Comparison of ENCODE assay signal across 1 cellular context in the genomic region with DNA sequence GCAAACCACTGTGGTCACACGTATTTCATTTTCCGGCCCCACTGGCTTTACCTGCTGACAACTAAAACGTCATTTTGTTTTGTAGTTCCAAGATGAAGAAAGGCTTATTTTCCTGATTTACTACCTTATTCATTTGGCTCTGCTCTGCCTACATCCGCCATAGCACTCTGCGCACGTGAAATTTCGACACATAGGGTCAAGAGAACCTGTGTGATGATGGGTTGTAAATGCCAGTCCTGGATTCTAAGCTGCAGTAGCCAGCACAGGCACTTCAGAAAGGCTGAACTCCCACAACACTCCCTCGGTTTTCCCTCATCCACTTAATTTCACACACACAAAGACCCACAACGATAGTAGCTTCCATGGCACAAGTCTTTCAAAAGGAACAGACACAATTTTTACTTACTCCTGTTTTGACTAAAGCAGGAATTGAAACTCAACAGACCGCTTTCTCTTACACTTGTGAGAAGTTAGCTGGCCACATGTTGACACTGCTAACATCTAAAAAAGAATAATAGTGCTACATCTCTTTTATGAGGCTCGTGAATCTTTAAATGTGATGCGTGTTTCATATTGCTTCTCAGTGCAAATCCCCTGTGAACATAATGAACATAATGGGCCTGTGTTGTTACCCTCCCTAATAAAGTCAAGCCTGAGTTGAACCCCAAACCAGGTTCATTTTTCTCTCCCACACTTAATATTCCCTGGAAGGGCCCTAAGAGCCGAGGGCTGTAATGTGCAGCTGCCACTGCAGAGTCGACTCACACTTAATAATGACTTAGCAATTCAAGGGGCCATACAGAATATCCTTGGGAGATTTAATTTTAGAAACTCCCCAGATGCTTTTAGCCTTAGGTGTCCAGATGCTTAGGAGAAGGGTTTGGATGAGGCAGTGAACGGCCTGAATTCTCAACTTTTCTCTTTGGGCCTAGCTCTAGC.
A peak's percentile ranks its signal among the peaks of the same experiment; 100 is the strongest.
TF ChIP-seq lines count a peak whose summit lies in the region.

No MANE protein-coding gene starts in this region.

TF ChIP-seq in GM12878, 131 proteins besides CTCF, POLR2A, EP300 and RAD21 (continued from another document and continues in another):
- TF ChIP-seq PRDM15 (CRISPR knock-in tag; IDR thresholded peaks at IDR 0.05): no peak
- peak; percentile 94 for TF ChIP-seq EED (IDR thresholded peaks at IDR 0.05; ENCODE audit: low read depth)
- no peak for TF ChIP-seq ZBTB11 (CRISPR knock-in tag; IDR thresholded peaks at IDR 0.05)
- TF ChIP-seq IRF3 (IDR thresholded peaks at IDR 0.05): no peak
- no peak for TF ChIP-seq LARP7 (IDR thresholded peaks at IDR 0.05)
- no peak for TF ChIP-seq STAT3 (IDR thresholded peaks at IDR 0.05; ENCODE audit: low read depth, low read length)
- peak; percentile 43 to 72; a peak in 2 of 4 replicates for TF ChIP-seq BHLHE40 (IDR thresholded peaks at IDR 0.05; ENCODE audit: borderline replicate concordance in 1 of 2, low read depth in 2 of 2, low read length in 1 of 2)
- TF ChIP-seq CHD1 (IDR thresholded peaks at IDR 0.05; ENCODE audit: low read depth, low read length): no peak
- TF ChIP-seq POU2F2 (IDR thresholded peaks at IDR 0.05; ENCODE audit: borderline replicate concordance, low read depth, low read length): peak; percentile 56; the same call in 1 of the 3 replicates
- TF ChIP-seq SUZ12 (IDR thresholded peaks at IDR 0.05; ENCODE audit: unreplicated experiment): no peak
- TF ChIP-seq HDGF (IDR thresholded peaks at IDR 0.05): no peak
- no peak for TF ChIP-seq SMAD5 (IDR thresholded peaks at IDR 0.05; ENCODE audit: low read depth)
- TF ChIP-seq SMC3 (IDR thresholded peaks at IDR 0.05; ENCODE audit: borderline replicate concordance, low read length): no peak
- no peak for TF ChIP-seq BMI1 (IDR thresholded peaks at IDR 0.05; ENCODE audit: borderline replicate concordance)
- no peak for TF ChIP-seq GATAD2B (conservative IDR thresholded peaks at IDR 0.05; ENCODE audit: low read depth)
- TF ChIP-seq YBX1 (IDR thresholded peaks at IDR 0.05): no peak
- no peak for TF ChIP-seq CREB1 (IDR thresholded peaks at IDR 0.05; ENCODE audit: low read depth)
- TF ChIP-seq ZNF384 (IDR thresholded peaks at IDR 0.05; ENCODE audit: borderline replicate concordance, low read depth, low read length): peak; percentile 17; the same call in 1 of the 2 replicates
- TF ChIP-seq, protein P1, sequence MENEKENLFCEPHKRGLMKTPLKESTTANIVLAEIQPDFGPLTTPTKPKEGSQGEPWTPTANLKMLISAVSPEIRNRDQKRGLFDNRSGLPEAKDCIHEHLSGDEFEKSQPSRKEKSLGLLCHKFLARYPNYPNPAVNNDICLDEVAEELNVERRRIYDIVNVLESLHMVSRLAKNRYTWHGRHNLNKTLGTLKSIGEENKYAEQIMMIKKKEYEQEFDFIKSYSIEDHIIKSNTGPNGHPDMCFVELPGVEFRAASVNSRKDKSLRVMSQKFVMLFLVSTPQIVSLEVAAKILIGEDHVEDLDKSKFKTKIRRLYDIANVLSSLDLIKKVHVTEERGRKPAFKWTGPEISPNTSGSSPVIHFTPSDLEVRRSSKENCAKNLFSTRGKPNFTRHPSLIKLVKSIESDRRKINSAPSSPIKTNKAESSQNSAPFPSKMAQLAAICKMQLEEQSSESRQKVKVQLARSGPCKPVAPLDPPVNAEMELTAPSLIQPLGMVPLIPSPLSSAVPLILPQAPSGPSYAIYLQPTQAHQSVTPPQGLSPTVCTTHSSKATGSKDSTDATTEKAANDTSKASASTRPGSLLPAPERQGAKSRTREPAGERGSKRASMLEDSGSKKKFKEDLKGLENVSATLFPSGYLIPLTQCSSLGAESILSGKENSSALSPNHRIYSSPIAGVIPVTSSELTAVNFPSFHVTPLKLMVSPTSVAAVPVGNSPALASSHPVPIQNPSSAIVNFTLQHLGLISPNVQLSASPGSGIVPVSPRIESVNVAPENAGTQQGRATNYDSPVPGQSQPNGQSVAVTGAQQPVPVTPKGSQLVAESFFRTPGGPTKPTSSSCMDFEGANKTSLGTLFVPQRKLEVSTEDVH (IDR thresholded peaks at IDR 0.05; ENCODE audit: low read depth, partially characterized antibody): no peak
- TF ChIP-seq STAT1 (conservative IDR thresholded peaks at IDR 0.05): no peak
- TF ChIP-seq RELB (IDR thresholded peaks at IDR 0.05; ENCODE audit: low read depth): no peak
- TF ChIP-seq USF1 (IDR thresholded peaks at IDR 0.05; ENCODE audit: borderline replicate concordance, extremely low read length, insufficient read depth, low read depth, low read length): no peak
- peak; percentile 70; the same call in 1 of the 2 replicates for TF ChIP-seq TCF3 (IDR thresholded peaks at IDR 0.05; ENCODE audit: borderline replicate concordance, insufficient read depth, low read depth, low read length)
- TF ChIP-seq CBX5 (IDR thresholded peaks at IDR 0.05; ENCODE audit: low read depth): no peak
- no peak for TF ChIP-seq KDM1A (IDR thresholded peaks at IDR 0.05; ENCODE audit: borderline replicate concordance)
- TF ChIP-seq NBN (IDR thresholded peaks at IDR 0.05): 0 out of 2 replicates have a peak, but pooled peaks have one; percentile 19
- TF ChIP-seq MYB (IDR thresholded peaks at IDR 0.05; ENCODE audit: borderline replicate concordance, low read depth, low read length): no peak
- 0 out of 2 replicates have a peak, but pooled peaks have one; percentile 12 for TF ChIP-seq NR2F1 (conservative IDR thresholded peaks at IDR 0.05)
- TF ChIP-seq, protein P2, sequence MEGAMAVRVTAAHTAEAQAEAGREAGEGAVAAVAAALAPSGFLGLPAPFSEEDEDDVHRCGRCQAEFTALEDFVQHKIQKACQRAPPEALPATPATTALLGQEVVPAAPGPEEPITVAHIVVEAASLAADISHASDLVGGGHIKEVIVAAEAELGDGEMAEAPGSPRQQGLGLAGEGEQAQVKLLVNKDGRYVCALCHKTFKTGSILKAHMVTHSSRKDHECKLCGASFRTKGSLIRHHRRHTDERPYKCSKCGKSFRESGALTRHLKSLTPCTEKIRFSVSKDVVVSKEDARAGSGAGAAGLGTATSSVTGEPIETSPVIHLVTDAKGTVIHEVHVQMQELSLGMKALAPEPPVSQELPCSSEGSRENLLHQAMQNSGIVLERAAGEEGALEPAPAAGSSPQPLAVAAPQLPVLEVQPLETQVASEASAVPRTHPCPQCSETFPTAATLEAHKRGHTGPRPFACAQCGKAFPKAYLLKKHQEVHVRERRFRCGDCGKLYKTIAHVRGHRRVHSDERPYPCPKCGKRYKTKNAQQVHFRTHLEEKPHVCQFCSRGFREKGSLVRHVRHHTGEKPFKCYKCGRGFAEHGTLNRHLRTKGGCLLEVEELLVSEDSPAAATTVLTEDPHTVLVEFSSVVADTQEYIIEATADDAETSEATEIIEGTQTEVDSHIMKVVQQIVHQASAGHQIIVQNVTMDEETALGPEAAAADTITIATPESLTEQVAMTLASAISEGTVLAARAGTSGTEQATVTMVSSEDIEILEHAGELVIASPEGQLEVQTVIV (IDR thresholded peaks at IDR 0.05; ENCODE audit: borderline replicate concordance, partially characterized antibody): no peak
- TF ChIP-seq IRF4 (IDR thresholded peaks at IDR 0.05; ENCODE audit: low read depth, low read length): peak; percentile 98
- TF ChIP-seq EZH2 (IDR thresholded peaks at IDR 0.05; ENCODE audit: borderline replicate concordance, control insufficient read depth, low read depth, low read length): no peak
- TF ChIP-seq ZBTB33 (IDR thresholded peaks at IDR 0.05): no peak
- TF ChIP-seq CHD4 (IDR thresholded peaks at IDR 0.05): no peak
- no peak for TF ChIP-seq SUPT20H (IDR thresholded peaks at IDR 0.05; ENCODE audit: borderline replicate concordance, control insufficient read depth, low read depth, low read length)
